24 cellular contexts compared by ENCODE assay signal in the genomic region with DNA sequence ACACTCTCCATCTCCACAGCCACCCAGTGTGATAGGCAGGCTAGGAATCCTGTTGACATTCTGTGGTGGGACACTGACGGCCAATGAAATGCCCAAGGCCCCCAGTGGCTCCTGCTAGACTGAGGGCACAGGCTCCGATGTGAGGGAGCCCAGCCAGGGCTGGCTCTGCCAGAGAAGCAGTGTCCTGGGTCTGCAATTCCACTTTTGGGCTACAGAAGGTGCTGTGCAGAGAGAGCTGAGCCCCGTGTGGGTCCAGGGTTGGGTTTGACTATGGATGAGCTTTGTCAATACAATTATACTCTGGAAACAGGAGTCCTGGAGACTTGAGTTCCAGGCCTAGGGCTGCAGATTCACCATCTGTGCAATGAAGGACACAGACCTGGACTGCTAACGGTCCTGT. TPM values are rescaled to one million over a fixed set of nuclear protein-coding genes. Genes with fewer than 3 reads are reported as not detected.
DNase-seq lines count a peak whose midpoint lies in the region; FAIRE-seq and TF ChIP-seq lines count a peak whose summit lies in the region.
"Had no signal": no experiment of that assay in that cellular context is flagged by ENCODE, and none has a peak within 500 bp of the region (broad histone marks: within the 10 kb centered on the region; RNA-seq: fewer than 3 reads in every experiment).

No MANE protein-coding gene starts in this region.

- no peak overlapping the region for H3K9ac ChIP-seq in Loucy (ENCODE audit: low read depth, low read length, poor library complexity, severe bottlenecking)
- H3K9ac ChIP-seq in H1 (replicated peaks in 1 of 4; ENCODE audit: extremely low read depth in 1 of 4, low read depth in 3 of 4, low read length in 3 of 4) = no peak overlapping the region
- H3K9ac ChIP-seq in neural progenitor cell = no peak overlapping the region

- H3K56ac ChIP-seq in H1 (replicated peaks; ENCODE audit: insufficient read length, low read depth, low read length) = no peak overlapping the region

- 89% methylated on average over 4 of the region's 4 CpGs; no CpG with 5 or more reads in 1 of the 2 experiments for WGBS in H1 (ENCODE audit: extremely low coverage in 1 of 2, insufficient coverage in 1 of 2, insufficient read length in 1 of 2, insufficient replicate concordance in 2 of 2, low coverage in 1 of 2, low lambda C conversion rate in 2 of 2, missing lambda C conversion rate in 1 of 2), 2 experiments

- H2BK12ac ChIP-seq in H1 (ENCODE audit: low read depth, low read length) = no peak overlapping the region

- H3K14ac ChIP-seq in H1 (ENCODE audit: insufficient read length) = no peak overlapping the region

- no peak for FAIRE-seq in H1 (lab: Jason Lieb, UNC)
- FAIRE-seq: kidney had no signal

- no peaks in the 10 kb centered on the region for H3K9me3 Mint-ChIP-seq in neural progenitor cell
- H3K9me3 Mint-ChIP-seq in T-helper 2 cell treated with Interferon-gamma antibody and Interleukin-4, amounts not matched to agents 5 μg/mL and 100 μg/mL, for 36 hours = no peaks in the 10 kb centered on the region
- H3K9me3 Mint-ChIP-seq: activated naive CD4-positive, alpha-beta T cell treated with anti-CD3 and anti-CD28 coated beads, Interleukin-2, amount 10 ng/mL, durations not matched to agents 7 days and 5 days; activated T-cell treated with anti-CD3 and anti-CD28 coated beads, Interleukin-2, amount 50 U/mL, for 4 hours; CD4-positive, CD25-positive, alpha-beta regulatory T cell had no signal

- H3K9me3 ChIP-seq in Loucy (ENCODE audit: insufficient read depth, low read depth, low read length) (no peaks in the 10 kb centered on the region), H1 (ENCODE audit: insufficient read depth in 2 of 2, low read depth in 1 of 2, low read length in 1 of 2) (no peaks in the 10 kb centered on the region), neural progenitor cell (ENCODE audit: low read depth) (no peaks in the 10 kb centered on the region)
- H3K9me3 ChIP-seq: lower lobe of right lung had no signal

- H4K5ac ChIP-seq in H1 (ENCODE audit: insufficient read length, low read depth, low read length) = no peak overlapping the region

- no peak overlapping the region for H3K4ac ChIP-seq in H1 (replicated peaks; ENCODE audit: insufficient read length, low read depth, low read length)

- H3K4me3 Mint-ChIP-seq in neural progenitor cell = no peak overlapping the region
- no peak overlapping the region for H3K4me3 Mint-ChIP-seq in T-helper 2 cell treated with Interferon-gamma antibody and Interleukin-4, amounts not matched to agents 5 μg/mL and 100 μg/mL, for 36 hours
- H3K4me3 Mint-ChIP-seq: activated naive CD4-positive, alpha-beta T cell treated with anti-CD3 and anti-CD28 coated beads, Interleukin-2, amount 10 ng/mL, durations not matched to agents 7 days and 5 days; activated T-cell treated with anti-CD3 and anti-CD28 coated beads, Interleukin-2, amount 50 U/mL, for 4 hours; CD4-positive, CD25-positive, alpha-beta regulatory T cell had no signal

- no peak overlapping the region for H2BK5ac ChIP-seq in H1 (ENCODE audit: low read depth, low read length)

- no peak overlapping the region for H3K27ac Mint-ChIP-seq in neural progenitor cell
- H3K27ac Mint-ChIP-seq in T-helper 2 cell treated with Interferon-gamma antibody and Interleukin-4, amounts not matched to agents 5 μg/mL and 100 μg/mL, for 36 hours = no peak overlapping the region
- H3K27ac Mint-ChIP-seq: activated naive CD4-positive, alpha-beta T cell treated with anti-CD3 and anti-CD28 coated beads, Interleukin-2, amount 10 ng/mL, durations not matched to agents 7 days and 5 days; CD4-positive, CD25-positive, alpha-beta regulatory T cell had no signal

- H3K27me3 Mint-ChIP-seq in neural progenitor cell (ENCODE audit: insufficient read depth, low read depth) = peaks cover 2% of the 10 kb centered on the region
- H3K27me3 Mint-ChIP-seq in T-helper 2 cell treated with Interferon-gamma antibody and Interleukin-4, amounts not matched to agents 5 μg/mL and 100 μg/mL, for 36 hours (ENCODE audit: low read depth) = no peaks in the 10 kb centered on the region
- H3K27me3 Mint-ChIP-seq: CD4-positive, CD25-positive, alpha-beta regulatory T cell had no signal

- H3K23me2 ChIP-seq in H1 (ENCODE audit: low read depth, low read length) = no peaks in the 10 kb centered on the region

- H3F3A ChIP-seq in Loucy (ENCODE audit: low read depth) (no peaks in the 10 kb centered on the region), neural progenitor cell (ENCODE audit: low read depth) (no peaks in the 10 kb centered on the region)

- H3K79me2 ChIP-seq in Loucy (ENCODE audit: insufficient read depth, low read length) (no peaks in the 10 kb centered on the region), H1 (ENCODE audit: control insufficient read depth in 1 of 2, insufficient read depth in 2 of 2, low read length in 2 of 2) (no peaks in the 10 kb centered on the region), neural progenitor cell (ENCODE audit: low read depth) (no peaks in the 10 kb centered on the region)

- no peaks in the 10 kb centered on the region for H3K9me2 ChIP-seq in Loucy (replicated peaks; ENCODE audit: low read depth, low read length)

- no peak for TF ChIP-seq POLR2A in H1 (IDR thresholded peaks at IDR 0.05; ENCODE audit: control extremely low read depth in 1 of 2, low read depth in 2 of 2, low read length in 2 of 2)

- no peak overlapping the region for H2BK15ac ChIP-seq in H1 (ENCODE audit: low read length)

- H3K79me1 ChIP-seq in H1 (ENCODE audit: low read depth, low read length) = no peaks in the 10 kb centered on the region; the same call in 1 of the 2 replicates

- H3K36me3 Mint-ChIP-seq in neural progenitor cell = no peaks in the 10 kb centered on the region
- H3K36me3 Mint-ChIP-seq in T-helper 2 cell treated with Interferon-gamma antibody and Interleukin-4, amounts not matched to agents 5 μg/mL and 100 μg/mL, for 36 hours (ENCODE audit: low read depth) = no peaks in the 10 kb centered on the region
- H3K36me3 Mint-ChIP-seq: activated naive CD4-positive, alpha-beta T cell treated with anti-CD3 and anti-CD28 coated beads, Interleukin-2, amount 10 ng/mL, durations not matched to agents 7 days and 5 days; CD4-positive, CD25-positive, alpha-beta regulatory T cell had no signal

- H4K91ac ChIP-seq in H1 (replicated peaks; ENCODE audit: insufficient read length, low read length) = no peak overlapping the region

- H3K4me1 ChIP-seq in Loucy (ENCODE audit: insufficient read depth, low read length, poor library complexity, severe bottlenecking) (peaks cover 26% of the 10 kb centered on the region), H1 (replicated peaks in 1 of 4; ENCODE audit: control insufficient read depth in 3 of 4, insufficient read depth in 4 of 4, low read length in 3 of 4) (no peaks in the 10 kb centered on the region; a peak in 1 of 7 replicates), neural progenitor cell (no peaks in the 10 kb centered on the region)
- H3K4me1 ChIP-seq: lower lobe of right lung had no signal

- POLR2A ChIA-PET in H1 (lab: Charles Lee; ENCODE audit: partially characterized antibody) = no interaction called here

- H3K36me3 ChIP-seq in Loucy (ENCODE audit: insufficient read depth, low read length) (no peaks in the 10 kb centered on the region), H1 (ENCODE audit: control insufficient read depth in 2 of 4, insufficient read depth in 4 of 4, low read length in 3 of 4) (no peaks in the 10 kb centered on the region; a peak in 1 of 8 replicates), neural progenitor cell (no peaks in the 10 kb centered on the region)

- no peak overlapping the region for H3K23ac ChIP-seq in H1 (ENCODE audit: insufficient read length)

- H3K4me3 ChIP-seq in Loucy (ENCODE audit: low read length, poor library complexity, severe bottlenecking) = no peak overlapping the region
- H3K4me3 ChIP-seq in H1 (ENCODE audit: extremely low read depth in 1 of 4, insufficient read depth in 2 of 4, low read depth in 3 of 4, low read length in 4 of 4) = no peak overlapping the region
- H3K4me3 ChIP-seq in neural progenitor cell = no peak overlapping the region
- H3K4me3 ChIP-seq: dorsolateral prefrontal cortex, lower lobe of right lung had no signal

- H3K27ac ChIP-seq in H1 (ENCODE audit: low read depth, low read length) (no peak overlapping the region), neural progenitor cell (no peak overlapping the region)
- H3K27ac ChIP-seq: dorsolateral prefrontal cortex, lower lobe of right lung had no signal

- H2AFZ ChIP-seq in Loucy (ENCODE audit: low read length) (no peak overlapping the region), H1 (ENCODE audit: low read length) (no peak overlapping the region), neural progenitor cell (replicated peaks) (no peak overlapping the region)

- no peak overlapping the region for H2AK5ac ChIP-seq in H1 (ENCODE audit: low read depth, low read length)

- no peak overlapping the region for H2BK20ac ChIP-seq in H1 (ENCODE audit: low read length)

- peak; percentile 20 to 43; a peak in 3 of 4 replicates for TF ChIP-seq RAD21 in H1 (IDR thresholded peaks at IDR 0.05 in 1 of 2, conservative IDR thresholded peaks at IDR 0.05 in 1 of 2; ENCODE audit: low read depth in 2 of 2, low read length in 2 of 2)

- CTCF ChIA-PET in H1 (lab: Charles Lee; ENCODE audit: partially characterized antibody) = interaction anchor here (0.5 to 8.0 kb wide), 27 partner anchors 9 to 1920 kb away, joined by 3 to 63 read pairs (median 4); no protein-coding TSS in a partner anchor

- no peak overlapping the region for H2BK120ac ChIP-seq in H1 (replicated peaks; ENCODE audit: low read depth, low read length)

- TF ChIP-seq EP300 in H1 (IDR thresholded peaks at IDR 0.05; ENCODE audit: borderline replicate concordance in 1 of 2, low read depth in 2 of 2, low read length in 2 of 2) = no peak

- H3K4me1 Mint-ChIP-seq in neural progenitor cell = peaks cover 14% of the 10 kb centered on the region
- H3K4me1 Mint-ChIP-seq in T-helper 2 cell treated with Interferon-gamma antibody and Interleukin-4, amounts not matched to agents 5 μg/mL and 100 μg/mL, for 36 hours (ENCODE audit: low read depth) = no peaks in the 10 kb centered on the region
- H3K4me1 Mint-ChIP-seq: activated naive CD4-positive, alpha-beta T cell treated with anti-CD3 and anti-CD28 coated beads, Interleukin-2, amount 10 ng/mL, durations not matched to agents 7 days and 5 days had no signal

- H3K4me2 ChIP-seq in Loucy (ENCODE audit: low read depth, low read length, poor library complexity, severe bottlenecking) (no peak overlapping the region), H1 (ENCODE audit: insufficient read depth in 1 of 2, low read depth in 2 of 2, low read length in 2 of 2) (no peak overlapping the region), neural progenitor cell (no peak overlapping the region)

- no peak overlapping the region for H4K8ac ChIP-seq in H1 (ENCODE audit: extremely low read depth, insufficient read depth, low read length)

- H4K20me1 ChIP-seq in Loucy (ENCODE audit: insufficient read depth, low read length, poor library complexity, severe bottlenecking) (no peaks in the 10 kb centered on the region), H1 (replicated peaks in 1 of 2; ENCODE audit: control insufficient read depth in 1 of 2, insufficient read depth in 2 of 2, low read length in 2 of 2) (peaks cover 0 to 2% of the 10 kb centered on the region in 2 experiments), neural progenitor cell (ENCODE audit: low read depth) (no peaks in the 10 kb centered on the region)

- H3K18ac ChIP-seq in H1 (ENCODE audit: extremely low read depth, low read length) = no peak overlapping the region

- peak; percentile 37 for TF ChIP-seq CTCF in GM12873 (IDR thresholded peaks at IDR 0.05; ENCODE audit: insufficient read depth, low read depth, low read length, missing control alignments)
- TF ChIP-seq CTCF in Loucy (conservative IDR thresholded peaks at IDR 0.05; ENCODE audit: low read length) = peak; percentile 35; the same call in 1 of the 2 replicates
- peak in 2 of 3 experiments; percentile 43 to 72; a peak in 3 of 4 replicates for TF ChIP-seq CTCF in H1 (IDR thresholded peaks at IDR 0.05; ENCODE audit: control extremely low read depth in 1 of 3, insufficient read depth in 1 of 3, low read depth in 1 of 3, low read length in 3 of 3)
- TF ChIP-seq CTCF in neural progenitor cell (IDR thresholded peaks at IDR 0.05) = peak; percentile 26

- no peaks in the 10 kb centered on the region for H3K27me3 ChIP-seq in Loucy (ENCODE audit: insufficient read depth, low read length, poor library complexity, severe bottlenecking)
- H3K27me3 ChIP-seq in H1 (replicated peaks in 1 of 4; ENCODE audit: control insufficient read depth in 3 of 4, extremely low read depth in 1 of 4, insufficient read depth in 3 of 4, low read length in 3 of 4) = no peaks in the 10 kb centered on the region
- no peaks in the 10 kb centered on the region for H3K27me3 ChIP-seq in neural progenitor cell
- H3K27me3 ChIP-seq: dorsolateral prefrontal cortex had no signal

- DNase-seq in H1 (ENCODE audit: low read depth in 1 of 2, low spot score in 2 of 2) (peak in 1 of 2 experiments; percentile 58), neural progenitor cell (ENCODE audit: low spot score) (no peak), kidney glomerular epithelial cell (lab: John Stamatoyannopoulos, UW) (no peak), SHP77 treated with DMSO at 0.1 percent for 48 hours (lab: John Stamatoyannopoulos, UW) (no peak), UCSD-AML1 (lab: John Stamatoyannopoulos, UW; ENCODE audit: unreplicated experiment) (no peak)
- no peak for DNase-seq in T-helper 2 cell treated with Interferon-gamma antibody and Interleukin-4, amounts not matched to agents 5 μg/mL and 100 μg/mL, for 36 hours (ENCODE audit: low spot score)
- DNase-seq: activated CD8-positive, alpha-beta memory T cell treated with anti-CD3 and anti-CD28 coated beads for 24 hours; activated naive CD4-positive, alpha-beta T cell treated with anti-CD3 and anti-CD28 coated beads, Interleukin-2, amount 10 ng/mL, durations not matched to agents 7 days and 5 days; activated T-cell treated with anti-CD3 and anti-CD28 coated beads, Interleukin-2, amount 50 U/mL, for 4 hours; anterior cingulate cortex; caudate nucleus; CD4-positive, CD25-positive, alpha-beta regulatory T cell; dorsolateral prefrontal cortex; GDM1; kidney; lower lobe of right lung; MM.1S; NCI-H2171 treated with DMSO at 0.1 percent for 48 hours; NCI-H526 treated with DMSO at 0.1 percent for 48 hours; SIG-M5; stimulated activated CD4-positive, alpha-beta T cell treated with anti-CD3 and anti-CD28 coated beads, Interleukin-4, amount 100 ng/mL, for 24 hours; stimulated activated naive CD8-positive, alpha-beta T cell treated with anti-CD3 and anti-CD28 coated beads, Interleukin-15, Interleukin-2, amounts not matched to agents 100 U/mL and 50 U/mL, for 24 hours had no signal

RNA-seq across cellular contexts. Expression of a gene that starts 55.7 kb away (rescaled TPM):
- total RNA-seq in H1 (2021; fragmentation: NEBNext Ultra II Directional; extraction: Animal tissue kit (Norgen Biotek cat#: 25700)) = 25.3 and 25.4 TPM in 2 replicates
- 32.4 and 41.9 TPM in 2 replicates for polyA plus RNA-seq in H1 (2011; rRNA removed)
- polyA plus RNA-seq in H1 (2011; cell fraction: cytosol; rRNA removed) = 28.3 TPM
- polyA plus RNA-seq in H1 (2011; cell fraction: nucleus; rRNA removed) = 26.5 TPM
- polyA plus RNA-seq in H1 (2012, experiment 1 of 2) = 14.1 to 22.1 TPM (median 19.9 TPM) in 4 replicates
- 26.6 TPM for polyA plus RNA-seq in H1 (2012, experiment 2 of 2)
- 38.1 TPM for polyA plus RNA-seq in H1 (2013, experiment 1 of 2)
- polyA plus RNA-seq in H1 (2013, experiment 2 of 2) = 41.2 TPM
- 18.7 and 24.3 TPM in 2 replicates for polyA minus RNA-seq in H1 (2011; rRNA and poly(A)+ RNA removed)
- polyA minus RNA-seq in H1 (2011; cell fraction: cytosol; rRNA and poly(A)+ RNA removed) = 20.0 TPM
- polyA minus RNA-seq in H1 (2011; cell fraction: nucleus; rRNA and poly(A)+ RNA removed) = 14.9 TPM
- 6.3 and 28.0 TPM in 2 replicates for total RNA-seq in neural progenitor cell (ENCODE audit: low replicate concordance)
